22 cellular contexts compared by ENCODE assay signal in genomic region chr16:28112908-28113307, GRCh38. TPM values are rescaled to one million over a fixed set of nuclear protein-coding genes. Genes with fewer than 3 reads are reported as not detected.
DNase-seq lines count a peak whose midpoint lies in the region; ATAC-seq and TF ChIP-seq lines count a peak whose summit lies in the region.
"Had no signal": no experiment of that assay in that cellular context is flagged by ENCODE, and none has a peak within 500 bp of the region (broad histone marks: within the 10 kb centered on the region; RNA-seq: fewer than 3 reads in every experiment).

No MANE protein-coding gene starts in this region.

- ATAC-seq in activated CD4-positive, alpha-beta T cell treated with anti-CD3 and anti-CD28 coated beads for 36 hours, result peak; percentile 95
- no peak for ATAC-seq in CD8-positive, alpha-beta T cell
- no peak for ATAC-seq in naive thymus-derived CD4-positive, alpha-beta T cell
- ATAC-seq in HG03175 (IDR thresholded peaks at IDR 0.05; ENCODE audit: unreplicated experiment), result no peak
- ATAC-seq: HCT116; stimulated activated naive B cell treated with anti-CD40 and anti-IgM and Interleukin-4, amounts not matched to agents 10 μg/mL and 1 μg/mL and 100 μg/mL, for 72 hours had no signal

- intact Hi-C loops in activated CD4-positive, alpha-beta T cell treated with anti-CD3 and anti-CD28 coated beads for 36 hours (cut with DNase I, micrococcal nuclease), result loop anchor here in 1 of 2 experiments (1.0 kb wide), 1 partner anchor 40 kb away; no protein-coding TSS in a partner anchor
- intact Hi-C loops in CD8-positive, alpha-beta T cell (cut with DNase I, micrococcal nuclease), result no loop called here
- intact Hi-C loops in naive thymus-derived CD4-positive, alpha-beta T cell (cut with micrococcal nuclease), result no loop called here

- H3K36me3 ChIP-seq in CD8-positive, alpha-beta T cell (ENCODE audit: insufficient read depth, low read length), result peaks cover 61% of the 10 kb centered on the region
- H3K36me3 ChIP-seq in naive thymus-derived CD4-positive, alpha-beta T cell (ENCODE audit: control insufficient read depth in 2 of 3, insufficient read depth in 3 of 3, low read length in 3 of 3), result peaks cover 38 to 93% (median 49%) of the 10 kb centered on the region in 3 experiments

- TF ChIP-seq CTCF in CD8-positive, alpha-beta T cell (IDR thresholded peaks at IDR 0.05), result no peak

- H3K27ac ChIP-seq in CD8-positive, alpha-beta T cell (ENCODE audit: low read depth, low read length), result no peak overlapping the region
- H3K27ac ChIP-seq in naive thymus-derived CD4-positive, alpha-beta T cell (ENCODE audit: low read depth, low read length), result no peak overlapping the region

- peaks cover 26% of the 10 kb centered on the region for H3K4me1 Mint-ChIP-seq in activated CD4-positive, alpha-beta T cell treated with anti-CD3 and anti-CD28 coated beads for 36 hours
- H3K4me1 Mint-ChIP-seq in CD8-positive, alpha-beta T cell (ENCODE audit: low read depth), result peaks cover 20% of the 10 kb centered on the region
- peaks cover 14 to 31% (median 21%) of the 10 kb centered on the region in 7 donors for H3K4me1 Mint-ChIP-seq in naive thymus-derived CD4-positive, alpha-beta T cell
- H3K4me1 Mint-ChIP-seq: activated B cell treated with CpG ODN at 0.5 μM for 24 hours, endodermal cell had no signal

- POLR2A ChIA-PET in activated CD4-positive, alpha-beta T cell treated with anti-CD3 and anti-CD28 coated beads for 36 hours (lab: Charles Lee), result interaction anchor here (1.7 kb wide), 1 partner anchor 28 kb away, joined by 7 read pairs; no protein-coding TSS in a partner anchor
- POLR2A ChIA-PET in CD8-positive, alpha-beta T cell (lab: Charles Lee), result no interaction called here
- POLR2A ChIA-PET in naive thymus-derived CD4-positive, alpha-beta T cell (lab: Charles Lee), result interaction anchor here (1.0 kb wide), 2 partner anchors 98 to 106 kb away, joined by 3 to 6 read pairs; no protein-coding TSS in a partner anchor

- peak; percentile 62 for DNase-seq in activated CD4-positive, alpha-beta T cell treated with anti-CD3 and anti-CD28 coated beads for 36 hours
- DNase-seq in activated CD4-positive, alpha-beta T cell treated with anti-CD3 and anti-CD28 coated beads, Interleukin-2, amount 50 U/mL, for 4 hours, result no peak
- no peak for DNase-seq in CD8-positive, alpha-beta T cell
- peak; percentile 52 to 58 for DNase-seq in activated T-cell treated with anti-CD3 and anti-CD28 coated beads, Interleukin-2, amount 50 U/mL, for 48 hours
- no peak for DNase-seq in naive thymus-derived CD4-positive, alpha-beta T cell
- DNase-seq in NCI-H2227 (lab: John Stamatoyannopoulos, UW; ENCODE audit: unreplicated experiment) (no peak), Kasumi-1 (lab: John Stamatoyannopoulos, UW) (no peak)
- DNase-seq: 8988T; activated B cell treated with CpG ODN at 0.5 μM for 24 hours; DMS153; endodermal cell; Karpas-422; NCI-H526 treated with DMSO at 0.1 percent for 48 hours; OCI-M1; SHP77 treated with DMSO at 0.1 percent for 48 hours; stimulated activated naive B cell treated with anti-CD40 and anti-IgM and Interleukin-4, amounts not matched to agents 10 μg/mL and 1 μg/mL and 100 μg/mL, for 72 hours; trophoblast cell had no signal

- no peaks in the 10 kb centered on the region for H3K9me3 Mint-ChIP-seq in activated CD4-positive, alpha-beta T cell treated with anti-CD3 and anti-CD28 coated beads for 36 hours (ENCODE audit: low read depth)
- no peaks in the 10 kb centered on the region for H3K9me3 Mint-ChIP-seq in CD8-positive, alpha-beta T cell
- no peaks in the 10 kb centered on the region for H3K9me3 Mint-ChIP-seq in naive thymus-derived CD4-positive, alpha-beta T cell
- H3K9me3 Mint-ChIP-seq: activated B cell treated with CpG ODN at 0.5 μM for 24 hours; endodermal cell; stimulated activated naive B cell treated with anti-CD40 and anti-IgM and Interleukin-4, amounts not matched to agents 10 μg/mL and 1 μg/mL and 100 μg/mL, for 72 hours had no signal

- no peaks in the 10 kb centered on the region for H3K9me3 ChIP-seq in CD8-positive, alpha-beta T cell (ENCODE audit: low read length)
- H3K9me3 ChIP-seq in naive thymus-derived CD4-positive, alpha-beta T cell (ENCODE audit: control insufficient read depth in 2 of 3, low read length in 3 of 3), result no peaks in the 10 kb centered on the region

- H3K27me3 Mint-ChIP-seq in activated CD4-positive, alpha-beta T cell treated with anti-CD3 and anti-CD28 coated beads for 36 hours, result no peaks in the 10 kb centered on the region
- H3K27me3 Mint-ChIP-seq in CD8-positive, alpha-beta T cell (ENCODE audit: low read depth), result no peaks in the 10 kb centered on the region
- H3K27me3 Mint-ChIP-seq in naive thymus-derived CD4-positive, alpha-beta T cell, result no peaks in the 10 kb centered on the region
- H3K27me3 Mint-ChIP-seq: activated B cell treated with CpG ODN at 0.5 μM for 24 hours; stimulated activated naive B cell treated with anti-CD40 and anti-IgM and Interleukin-4, amounts not matched to agents 10 μg/mL and 1 μg/mL and 100 μg/mL, for 72 hours had no signal

- H3K4me3 ChIP-seq in CD8-positive, alpha-beta T cell (ENCODE audit: low read depth, low read length), result no peak overlapping the region
- no peak overlapping the region for H3K4me3 ChIP-seq in naive thymus-derived CD4-positive, alpha-beta T cell (ENCODE audit: low read length)
- H3K4me3 ChIP-seq: lung had no signal

- no peaks in the 10 kb centered on the region for H3K27me3 ChIP-seq in CD8-positive, alpha-beta T cell (ENCODE audit: insufficient read depth, low read length)
- no peaks in the 10 kb centered on the region for H3K27me3 ChIP-seq in naive thymus-derived CD4-positive, alpha-beta T cell (ENCODE audit: control insufficient read depth in 2 of 2, insufficient read depth in 2 of 2, low read length in 2 of 2)

- H3K27ac Mint-ChIP-seq in activated CD4-positive, alpha-beta T cell treated with anti-CD3 and anti-CD28 coated beads for 36 hours, result peak overlapping the region; percentile 79
- peak overlapping the region; percentile 53 for H3K27ac Mint-ChIP-seq in CD8-positive, alpha-beta T cell
- H3K27ac Mint-ChIP-seq in naive thymus-derived CD4-positive, alpha-beta T cell, result peak overlapping the region in 6 of 9 donors; percentile 7 to 88 (median 38)
- H3K27ac Mint-ChIP-seq: activated B cell treated with CpG ODN at 0.5 μM for 24 hours had no signal

- no peaks in the 10 kb centered on the region for H3K4me1 ChIP-seq in CD8-positive, alpha-beta T cell (ENCODE audit: insufficient read depth, low read length)
- no peaks in the 10 kb centered on the region for H3K4me1 ChIP-seq in naive thymus-derived CD4-positive, alpha-beta T cell (ENCODE audit: control insufficient read depth in 2 of 2, insufficient read depth in 2 of 2, low read length in 2 of 2)

- CTCF ChIA-PET in activated CD4-positive, alpha-beta T cell treated with anti-CD3 and anti-CD28 coated beads for 36 hours (lab: Charles Lee), result interaction anchor here (1.3 to 1.5 kb wide), 2 partner anchors 19 to 105 kb away, joined by 7 to 9 read pairs; no protein-coding TSS in a partner anchor
- CTCF ChIA-PET in CD8-positive, alpha-beta T cell (lab: Charles Lee), result interaction anchor here (0.6 to 1.6 kb wide), 3 partner anchors 8 to 106 kb away, joined by 3 to 8 read pairs (median 3); no protein-coding TSS in a partner anchor
- CTCF ChIA-PET in naive thymus-derived CD4-positive, alpha-beta T cell (lab: Charles Lee), result interaction anchor here (1.0 to 1.3 kb wide), 2 partner anchors 8 to 105 kb away, joined by 3 to 5 read pairs; no protein-coding TSS in a partner anchor

- H3K4me3 Mint-ChIP-seq in activated CD4-positive, alpha-beta T cell treated with anti-CD3 and anti-CD28 coated beads for 36 hours, result no peak overlapping the region
- H3K4me3 Mint-ChIP-seq in CD8-positive, alpha-beta T cell, result no peak overlapping the region
- peak overlapping the region in 1 of 10 donors; percentile 21 for H3K4me3 Mint-ChIP-seq in naive thymus-derived CD4-positive, alpha-beta T cell
- H3K4me3 Mint-ChIP-seq: activated B cell treated with CpG ODN at 0.5 μM for 24 hours; endodermal cell; stimulated activated naive B cell treated with anti-CD40 and anti-IgM and Interleukin-4, amounts not matched to agents 10 μg/mL and 1 μg/mL and 100 μg/mL, for 72 hours had no signal

- H3K36me3 Mint-ChIP-seq in activated CD4-positive, alpha-beta T cell treated with anti-CD3 and anti-CD28 coated beads for 36 hours (ENCODE audit: low read depth), result peaks cover 65% of the 10 kb centered on the region
- H3K36me3 Mint-ChIP-seq in CD8-positive, alpha-beta T cell, result peaks cover 95% of the 10 kb centered on the region
- H3K36me3 Mint-ChIP-seq in naive thymus-derived CD4-positive, alpha-beta T cell, result peaks cover 23 to 65% (median 32%) of the 10 kb centered on the region in 5 donors

RNA-seq across cellular contexts. Expression of gene GSG1L, which starts 49.4 kb away (rescaled TPM):
- total RNA-seq in activated CD4-positive, alpha-beta T cell treated with anti-CD3 and anti-CD28 coated beads for 36 hours, result not detected
- total RNA-seq in CD8-positive, alpha-beta T cell, result not detected
- total RNA-seq in naive thymus-derived CD4-positive, alpha-beta T cell, result under 1 TPM in 1 of 5 experiments, not detected in 4; 0.10 TPM
- not detected for polyA plus RNA-seq in naive thymus-derived CD4-positive, alpha-beta T cell
- total RNA-seq: activated B cell treated with CpG ODN at 0.5 μM for 24 hours, posterior vena cava had no signal
- polyA plus RNA-seq: BJ had no signal

Comparison
In these comparisons a context has a peak if more than half of its experiments do, and no peak if none do; other contexts are left out.
1. DNase-seq: peak in activated CD4-positive, alpha-beta T cell treated with anti-CD3 and anti-CD28 coated beads for 36 hours (single experiment) and activated T-cell treated with anti-CD3 and anti-CD28 coated beads, Interleukin-2, amount 50 U/mL, for 48 hours (2 of 2); none in activated CD4-positive, alpha-beta T cell treated with anti-CD3 and anti-CD28 coated beads, Interleukin-2, amount 50 U/mL, for 4 hours (0 of 2), CD8-positive, alpha-beta T cell (0 of 7), naive thymus-derived CD4-positive, alpha-beta T cell (0 of 9), NCI-H2227 (single experiment) and Kasumi-1 (0 of 2).
2. Peak in every context shown above with its lines, with median percentiles within 50 percentile points of each other: H3K27ac Mint-ChIP-seq.